8 cellular contexts compared by ENCODE assay signal in the genomic region with DNA sequence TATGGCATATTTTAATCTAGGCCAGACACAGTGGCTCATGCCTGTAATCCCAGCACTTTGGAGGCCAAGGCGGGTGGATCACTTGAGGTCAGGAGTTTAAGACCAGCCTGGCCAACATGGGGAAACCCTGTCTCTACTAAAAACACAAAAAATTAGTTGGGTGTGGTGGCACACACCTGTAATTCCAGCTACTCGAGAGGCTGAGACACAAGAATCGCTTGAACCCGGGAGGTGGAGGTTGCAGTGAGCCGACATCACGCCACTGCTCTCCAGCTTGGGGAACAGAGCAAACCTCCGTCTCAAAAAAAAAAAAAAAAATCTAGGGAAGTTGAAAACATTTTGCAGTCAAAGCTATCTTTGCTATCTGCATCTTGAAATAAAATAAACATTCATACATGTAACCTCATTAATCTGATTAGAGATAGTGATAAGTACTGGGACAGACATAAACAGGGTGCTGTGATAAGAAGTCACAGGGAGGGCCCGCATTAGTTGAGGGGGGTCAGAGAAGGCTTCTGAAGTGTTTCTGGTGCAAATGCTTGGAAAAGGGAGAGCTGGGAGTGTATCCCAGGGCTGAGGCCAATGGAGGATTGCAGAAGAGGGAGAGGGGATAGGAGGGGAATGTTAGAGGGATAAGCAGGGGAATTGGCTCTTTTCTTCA. TPM values are rescaled to one million over a fixed set of nuclear protein-coding genes. Genes with fewer than 3 reads are reported as not detected.
DNase-seq lines count a peak whose midpoint lies in the region; ATAC-seq and TF ChIP-seq lines count a peak whose summit lies in the region.
"Not testable (repeated sequence)": the region's sequence is repeated elsewhere in the genome, so short reads cannot be mapped to it uniquely, and the experiment has no call there.

No MANE protein-coding gene starts in this region.

- not testable (repeated sequence) for H3K36me3 ChIP-seq in GM23338 (ENCODE audit: insufficient read depth); hepatocyte (replicated peaks; ENCODE audit: insufficient read depth, low read depth); smooth muscle cell (ENCODE audit: low read depth)
- peaks cover 0 to 17% of the 10 kb centered on the region in 2 donors for H3K36me3 ChIP-seq in vagina

- H3K4me3 ChIP-seq in GM23338, hepatocyte, smooth muscle cell, vagina: not testable (repeated sequence)

- H3K9ac ChIP-seq in smooth muscle cell (ENCODE audit: low read depth) = peak overlapping the region; percentile 44

- H3K4me1 Mint-ChIP-seq in GM23338 (peaks cover 49% of the 10 kb centered on the region), natural killer cell (peaks cover 31 to 38% of the 10 kb centered on the region in 2 donors)
- H3K4me1 Mint-ChIP-seq in activated CD4-positive, alpha-beta memory T cell treated with anti-CD3 and anti-CD28 coated beads for 36 hours (ENCODE audit: low read depth) = peaks cover 79% of the 10 kb centered on the region
- peaks cover 78% of the 10 kb centered on the region for H3K4me1 Mint-ChIP-seq in activated naive CD8-positive, alpha-beta T cell treated with anti-CD3 and anti-CD28 coated beads, Interleukin-2, amount 50 U/mL, for 24 hours
- H3K4me1 Mint-ChIP-seq in effector memory CD8-positive, alpha-beta T cell (ENCODE audit: low read depth in 2 of 2) = peaks cover 35 to 44% of the 10 kb centered on the region in 2 donors

- TF ChIP-seq POLR2A in vagina (IDR thresholded peaks at IDR 0.05) = not testable (repeated sequence)

- H3K4me1 ChIP-seq in GM23338 (ENCODE audit: insufficient read depth) (peaks cover 41% of the 10 kb centered on the region), hepatocyte (ENCODE audit: insufficient read depth) (peaks cover 28% of the 10 kb centered on the region), vagina (peaks cover 77% of the 10 kb centered on the region)
- not testable (repeated sequence) for H3K4me1 ChIP-seq in smooth muscle cell (ENCODE audit: low read depth)

- H3K79me2 ChIP-seq in GM23338 (replicated peaks; ENCODE audit: insufficient read depth) (peaks cover 18% of the 10 kb centered on the region), hepatocyte (peaks cover 44% of the 10 kb centered on the region), smooth muscle cell (ENCODE audit: low read depth) (peaks cover 36% of the 10 kb centered on the region)

- H3K27me3 Mint-ChIP-seq in GM23338 (ENCODE audit: insufficient read depth, low read depth, poor library complexity); activated CD4-positive, alpha-beta memory T cell treated with anti-CD3 and anti-CD28 coated beads for 36 hours; activated naive CD8-positive, alpha-beta T cell treated with anti-CD3 and anti-CD28 coated beads, Interleukin-2, amount 50 U/mL, for 24 hours; effector memory CD8-positive, alpha-beta T cell; natural killer cell (ENCODE audit: low read depth in 2 of 2): not testable (repeated sequence)

- H3K9me3 Mint-ChIP-seq in GM23338; activated CD4-positive, alpha-beta memory T cell treated with anti-CD3 and anti-CD28 coated beads for 36 hours; activated naive CD8-positive, alpha-beta T cell treated with anti-CD3 and anti-CD28 coated beads, Interleukin-2, amount 50 U/mL, for 24 hours; effector memory CD8-positive, alpha-beta T cell; natural killer cell: not testable (repeated sequence)

- WGBS in hepatocyte (ENCODE audit: low lambda C conversion rate, missing lambda C conversion rate) = 60% methylated on average over 8 of the region's 8 CpGs
- WGBS in smooth muscle cell (ENCODE audit: low lambda C conversion rate) = 54% methylated on average over 8 of the region's 8 CpGs

- not testable (repeated sequence) for TF ChIP-seq CTCF in GM23338 (conservative IDR thresholded peaks at IDR 0.05; ENCODE audit: low read depth in 2 of 2); hepatocyte (IDR thresholded peaks at IDR 0.05; ENCODE audit: poor library complexity); natural killer cell (IDR thresholded peaks at IDR 0.05); smooth muscle cell (IDR thresholded peaks at IDR 0.05; ENCODE audit: borderline replicate concordance, insufficient read depth, poor library complexity, severe bottlenecking); vagina (IDR thresholded peaks at IDR 0.05)

- peak overlapping the region; percentile 73; the same call in 1 of the 2 replicates for H3K27ac Mint-ChIP-seq in GM23338
- peak overlapping the region; percentile 81 for H3K27ac Mint-ChIP-seq in activated CD4-positive, alpha-beta memory T cell treated with anti-CD3 and anti-CD28 coated beads for 36 hours
- peak overlapping the region; percentile 79 for H3K27ac Mint-ChIP-seq in activated naive CD8-positive, alpha-beta T cell treated with anti-CD3 and anti-CD28 coated beads, Interleukin-2, amount 50 U/mL, for 24 hours
- peak overlapping the region; percentile 61 to 67 for H3K27ac Mint-ChIP-seq in effector memory CD8-positive, alpha-beta T cell
- peak overlapping the region; percentile 6 to 37 for H3K27ac Mint-ChIP-seq in natural killer cell

- H3F3A ChIP-seq in GM23338 (replicated peaks; ENCODE audit: low read depth) (peaks cover 10% of the 10 kb centered on the region), smooth muscle cell (ENCODE audit: low read depth) (peaks cover 25% of the 10 kb centered on the region)

- not testable (repeated sequence) for H3K4me3 Mint-ChIP-seq in GM23338; activated CD4-positive, alpha-beta memory T cell treated with anti-CD3 and anti-CD28 coated beads for 36 hours; activated naive CD8-positive, alpha-beta T cell treated with anti-CD3 and anti-CD28 coated beads, Interleukin-2, amount 50 U/mL, for 24 hours; natural killer cell
- H3K4me3 Mint-ChIP-seq in effector memory CD8-positive, alpha-beta T cell = peak overlapping the region; percentile 6 to 9

- H3K27me3 ChIP-seq in GM23338 (ENCODE audit: insufficient read depth); hepatocyte; smooth muscle cell (ENCODE audit: low read depth); vagina: not testable (repeated sequence)

- peaks cover 19% of the 10 kb centered on the region for H3K36me3 Mint-ChIP-seq in GM23338 (ENCODE audit: low read depth)
- peaks cover 62% of the 10 kb centered on the region for H3K36me3 Mint-ChIP-seq in activated CD4-positive, alpha-beta memory T cell treated with anti-CD3 and anti-CD28 coated beads for 36 hours
- H3K36me3 Mint-ChIP-seq in activated naive CD8-positive, alpha-beta T cell treated with anti-CD3 and anti-CD28 coated beads, Interleukin-2, amount 50 U/mL, for 24 hours (ENCODE audit: low read depth) = peaks cover 72% of the 10 kb centered on the region
- peaks cover 48% of the 10 kb centered on the region for H3K36me3 Mint-ChIP-seq in effector memory CD8-positive, alpha-beta T cell (ENCODE audit: insufficient read depth)
- not testable (repeated sequence) for H3K36me3 Mint-ChIP-seq in natural killer cell

- CTCF ChIA-PET in activated CD4-positive, alpha-beta memory T cell treated with anti-CD3 and anti-CD28 coated beads for 36 hours (lab: Charles Lee) = interaction anchor here (1.0 to 4.6 kb wide), 5 partner anchors 11 to 104 kb away, joined by 3 to 28 read pairs (median 3); no protein-coding TSS in a partner anchor

- not testable (repeated sequence) for H3K9me2 ChIP-seq in GM23338 (ENCODE audit: insufficient read depth); hepatocyte (replicated peaks; ENCODE audit: insufficient read depth)

- POLR2A ChIA-PET in activated CD4-positive, alpha-beta memory T cell treated with anti-CD3 and anti-CD28 coated beads for 36 hours (lab: Charles Lee) = interaction anchor here (0.6 to 2.2 kb wide), 7 partner anchors 11 to 99 kb away, joined by 3 to 7 read pairs (median 4); no protein-coding TSS in a partner anchor

- intact Hi-C loops in activated CD4-positive, alpha-beta memory T cell treated with anti-CD3 and anti-CD28 coated beads for 36 hours (cut with micrococcal nuclease); natural killer cell (cut with micrococcal nuclease): not testable (repeated sequence)
- intact Hi-C loops in vagina (cut with DNase I) = loop anchor here (5.0 kb wide), 1 partner anchor 87 kb away; no protein-coding TSS in a partner anchor

- H3K4me2 ChIP-seq in GM23338, hepatocyte, smooth muscle cell: not testable (repeated sequence)

- not testable (repeated sequence) for H3K9me3 ChIP-seq in hepatocyte (ENCODE audit: low read depth); smooth muscle cell (replicated peaks; ENCODE audit: low read depth); vagina

- H2AFZ ChIP-seq in GM23338; hepatocyte; smooth muscle cell (ENCODE audit: low read depth): not testable (repeated sequence)

- ATAC-seq in GM23338; activated naive CD8-positive, alpha-beta T cell treated with anti-CD3 and anti-CD28 coated beads, Interleukin-2, amount 50 U/mL, for 24 hours; effector memory CD8-positive, alpha-beta T cell (replicated peaks); natural killer cell: not testable (repeated sequence)

- DNase-seq in GM23338 (ENCODE audit: low spot score); activated CD4-positive, alpha-beta memory T cell treated with anti-CD3 and anti-CD28 coated beads for 36 hours; activated naive CD8-positive, alpha-beta T cell treated with anti-CD3 and anti-CD28 coated beads, Interleukin-2, amount 50 U/mL, for 24 hours; effector memory CD8-positive, alpha-beta T cell; hepatocyte (ENCODE audit: low spot score); natural killer cell; smooth muscle cell (lab: John Stamatoyannopoulos, UW; ENCODE audit: unreplicated experiment); vagina (ENCODE audit: extremely low spot score in 2 of 2): not testable (repeated sequence)

- H4K20me1 ChIP-seq in GM23338 (replicated peaks; ENCODE audit: insufficient read depth); hepatocyte (ENCODE audit: insufficient read depth, poor library complexity, severe bottlenecking); smooth muscle cell (ENCODE audit: low read depth): not testable (repeated sequence)

- not testable (repeated sequence) for H3K27ac ChIP-seq in GM23338 (ENCODE audit: low read depth)
- H3K27ac ChIP-seq in hepatocyte (peak overlapping the region; percentile 63), smooth muscle cell (ENCODE audit: low read depth) (peak overlapping the region; percentile 94), vagina (peak overlapping the region; percentile 93)

RNA-seq across cellular contexts. Expression of a gene that starts 15.7 kb away (rescaled TPM):
- 16.9 and 17.6 TPM in 2 replicates for total RNA-seq in GM23338 (2014; rRNA removed; shearing (Covaris generic))
- polyA plus RNA-seq in GM23338 (2016; fragmentation: Nextera tagmentation; extraction: Ambion mirVana) (5.6 and 6.4 TPM in 2 replicates), hepatocyte (20.9 and 22.3 TPM in 2 replicates), smooth muscle cell (24.0 and 35.3 TPM in 2 replicates)
- total RNA-seq in activated CD4-positive, alpha-beta memory T cell treated with anti-CD3 and anti-CD28 coated beads for 36 hours = 100 to 1,000 TPM; 146 to 153 TPM
- total RNA-seq in hepatocyte (19.0 and 23.6 TPM in 2 replicates), natural killer cell (10 to 100 TPM; 70.2 to 87.2 (median 86.0) TPM), smooth muscle cell (13.4 and 17.2 TPM in 2 replicates), vagina (64.1 TPM)

Comparison
In these comparisons a context has a peak if more than half of its experiments do, and no peak if none do; other contexts are left out.
1. H3K27ac Mint-ChIP-seq: peak in every context shown above with its lines; median percentile 81 in activated CD4-positive, alpha-beta memory T cell treated with anti-CD3 and anti-CD28 coated beads for 36 hours; 79 in activated naive CD8-positive, alpha-beta T cell treated with anti-CD3 and anti-CD28 coated beads, Interleukin-2, amount 50 U/mL, for 24 hours; 73 in GM23338; 64 in effector memory CD8-positive, alpha-beta T cell; 22 in natural killer cell.